Comparison of ENCODE assay signal across 8 cellular contexts in genomic region chr6:107489636-107490567, GRCh38. TPM values are rescaled to one million over a fixed set of nuclear protein-coding genes. Genes with fewer than 3 reads are reported as not detected.
DNase-seq lines count a peak whose midpoint lies in the region; ATAC-seq and TF ChIP-seq lines count a peak whose summit lies in the region.

TSS of gene SOBP (plus strand) at chr6:107490117. CDS start at chr6:107490617, 500 bp downstream.

- H3K27me3 ChIP-seq in tibial nerve, result peaks cover 0 to 18% of the 10 kb centered on the region in 2 donors

- no peak for TF ChIP-seq CTCF in fibroblast of villous mesenchyme (IDR thresholded peaks at IDR 0.05; ENCODE audit: insufficient read depth, low read depth, low read length)
- TF ChIP-seq CTCF in tibial nerve (IDR thresholded peaks at IDR 0.05), result peak in 3 of 5 experiments; percentile 12 to 17 (median 14)

- H3K4me3 Mint-ChIP-seq in activated T-helper 17 cell treated with anti-CD3 and anti-CD28 coated beads, Interleukin-2, amount 50 U/mL, for 72 hours, result peak within 1 kb of the TSS; percentile 90
- peak within 1 kb of the TSS; percentile 86 to 100 (median 96) for H3K4me3 Mint-ChIP-seq in naive thymus-derived CD8-positive, alpha-beta T cell

- peak in 1 of 2 donors; percentile 11 for TF ChIP-seq POLR2A in tibial nerve (IDR thresholded peaks at IDR 0.05)

- no peaks in the 10 kb centered on the region for H3K9me3 Mint-ChIP-seq in activated T-helper 17 cell treated with anti-CD3 and anti-CD28 coated beads, Interleukin-2, amount 50 U/mL, for 72 hours
- H3K9me3 Mint-ChIP-seq in naive thymus-derived CD8-positive, alpha-beta T cell, result peaks cover 0 to 1% (median 0%) of the 10 kb centered on the region in 9 donors

- H3K4me1 Mint-ChIP-seq in activated T-helper 17 cell treated with anti-CD3 and anti-CD28 coated beads, Interleukin-2, amount 50 U/mL, for 72 hours, result peaks cover 11% of the 10 kb centered on the region
- peaks cover 11 to 32% (median 23%) of the 10 kb centered on the region in 4 donors for H3K4me1 Mint-ChIP-seq in naive thymus-derived CD8-positive, alpha-beta T cell

- H3K27me3 Mint-ChIP-seq in activated T-helper 17 cell treated with anti-CD3 and anti-CD28 coated beads, Interleukin-2, amount 50 U/mL, for 72 hours, result peaks cover 29% of the 10 kb centered on the region
- peaks cover 30 to 42% (median 38%) of the 10 kb centered on the region in 5 donors for H3K27me3 Mint-ChIP-seq in naive thymus-derived CD8-positive, alpha-beta T cell

- peak; percentile 23 for DNase-seq in EH (ENCODE audit: low read depth)
- DNase-seq in NCI-H82 (lab: John Stamatoyannopoulos, UW), result peak; percentile 78
- peak; percentile 16 for DNase-seq in fibroblast of villous mesenchyme (ENCODE audit: low read depth)
- peak in 9 of 10 donors; percentile 11 to 78 (median 48) for DNase-seq in naive thymus-derived CD8-positive, alpha-beta T cell
- DNase-seq in tibial nerve (ENCODE audit: low spot score in 2 of 2), result peak; percentile 25 to 30

- 0% methylated on average over 48 to 65 of the region's 131 CpGs for WGBS in tibial nerve, 2 donors

- POLR2A ChIA-PET in naive thymus-derived CD8-positive, alpha-beta T cell (lab: Charles Lee), result interaction anchor here (0.5 to 4.1 kb wide), 3 partner anchors 27 to 130 kb away, joined by 3 to 28 read pairs (median 4); partner anchors contain the start of gene PDSS2

- H3K36me3 ChIP-seq in tibial nerve, result no peaks in the 10 kb centered on the region

- no peaks in the 10 kb centered on the region for H3K9me3 ChIP-seq in tibial nerve

- peak within 1 kb of the TSS; percentile 12 for H3K27ac Mint-ChIP-seq in activated T-helper 17 cell treated with anti-CD3 and anti-CD28 coated beads, Interleukin-2, amount 50 U/mL, for 72 hours
- H3K27ac Mint-ChIP-seq in naive thymus-derived CD8-positive, alpha-beta T cell, result peak within 1 kb of the TSS in 6 of 10 donors; percentile 27 to 95 (median 84)

- H3K36me3 Mint-ChIP-seq in activated T-helper 17 cell treated with anti-CD3 and anti-CD28 coated beads, Interleukin-2, amount 50 U/mL, for 72 hours (ENCODE audit: low read depth), result peaks cover 6% of the 10 kb centered on the region
- no peaks in the 10 kb centered on the region for H3K36me3 Mint-ChIP-seq in naive thymus-derived CD8-positive, alpha-beta T cell

- H3K4me1 ChIP-seq in tibial nerve, result peaks cover 0 to 55% (median 30%) of the 10 kb centered on the region in 4 donors

- no peak for TF ChIP-seq EP300 in tibial nerve (IDR thresholded peaks at IDR 0.05)

- H3K4me3 ChIP-seq in fibroblast of villous mesenchyme (ENCODE audit: low read depth, low read length) (peak within 1 kb of the TSS; percentile 68), tibial nerve (peak within 1 kb of the TSS; percentile 62 to 79 (median 68))

- H3K27ac ChIP-seq in tibial nerve, result peak within 1 kb of the TSS in 3 of 4 donors; percentile 71 to 81 (median 73)

- ATAC-seq in HG02642 (IDR thresholded peaks at IDR 0.05; ENCODE audit: poor library complexity, unreplicated experiment) (peak; percentile 53), GM18861 (IDR thresholded peaks at IDR 0.05; ENCODE audit: unreplicated experiment) (no peak)
- ATAC-seq in activated T-helper 17 cell treated with anti-CD3 and anti-CD28 coated beads, Interleukin-2, amount 50 U/mL, for 72 hours (replicated peaks), result peak; percentile 60
- peak; percentile 65 to 68 for ATAC-seq in naive thymus-derived CD8-positive, alpha-beta T cell

RNA-seq across cellular contexts. Expression of gene SOBP, which starts in this region (rescaled TPM):
- under 1 TPM in 1 of 2 donors, not detected in 1; 0.06 TPM for total RNA-seq in activated T-helper 17 cell treated with anti-CD3 and anti-CD28 coated beads, Interleukin-2, amount 50 U/mL, for 72 hours
- total RNA-seq in fibroblast of villous mesenchyme (1.3 and 1.9 TPM in 2 replicates), tibial nerve (10 to 100 TPM in 1 of 4 donors, 1 to 10 TPM in 3; 6.0 to 18.4 (median 6.7) TPM)
- 1 to 10 TPM in 1 of 2 experiments, under 1 TPM in 1; 0.82 to 1.4 TPM for total RNA-seq in naive thymus-derived CD8-positive, alpha-beta T cell
- under 1 TPM; 0.05 to 0.39 (median 0.08) TPM for polyA plus RNA-seq in naive thymus-derived CD8-positive, alpha-beta T cell

Comparison
In these comparisons a context has a peak if more than half of its experiments do, and no peak if none do; other contexts are left out.
1. Peak in ATAC-seq in activated T-helper 17 cell treated with anti-CD3 and anti-CD28 coated beads, Interleukin-2, amount 50 U/mL, for 72 hours; RNA of the gene not detected or under 1 TPM.
2. DNase-seq: peak in every context shown above with its lines; median percentile 78 in NCI-H82; 48 in naive thymus-derived CD8-positive, alpha-beta T cell; 28 in tibial nerve; 23 in EH; 16 in fibroblast of villous mesenchyme.